Comparison of ENCODE assay signal across 8 cellular contexts in genomic region chr15:66153549-66154415, GRCh38.
DNase-seq lines count a peak whose midpoint lies in the region; ATAC-seq, FAIRE-seq and TF ChIP-seq lines count a peak whose summit lies in the region.
"Had no signal": no experiment of that assay in that cellular context is flagged by ENCODE, and none has a peak within 500 bp of the region (broad histone marks: within the 10 kb centered on the region; RNA-seq: fewer than 3 reads in every experiment).

No MANE protein-coding gene starts in this region.

- DNase-seq in GM19239 (ENCODE audit: insufficient read length, low spot score) (peak; percentile 64), NCI-H1930 (lab: John Stamatoyannopoulos, UW) (peak; percentile 34 to 36), neural crest cell (ENCODE audit: low read depth, low spot score) (no peak), RKO (ENCODE audit: low spot score) (no peak), D341Med (ENCODE audit: low spot score) (no peak)
- DNase-seq: substantia nigra had no signal

- peak overlapping the region; percentile 52 for H3K27ac Mint-ChIP-seq in neural crest cell (ENCODE audit: unreplicated experiment)
- no peak overlapping the region for H3K27ac Mint-ChIP-seq in activated T-helper 17 cell treated with anti-CD3 and anti-CD28 coated beads, Interleukin-2, amount 50 U/mL, for 72 hours

- H3K27me3 Mint-ChIP-seq in neural crest cell (ENCODE audit: low read depth) = peaks cover 12% of the 10 kb centered on the region
- peaks cover 38% of the 10 kb centered on the region for H3K27me3 Mint-ChIP-seq in activated T-helper 17 cell treated with anti-CD3 and anti-CD28 coated beads, Interleukin-2, amount 50 U/mL, for 72 hours

- no peaks in the 10 kb centered on the region for H3K9me3 Mint-ChIP-seq in neural crest cell
- H3K9me3 Mint-ChIP-seq in activated T-helper 17 cell treated with anti-CD3 and anti-CD28 coated beads, Interleukin-2, amount 50 U/mL, for 72 hours = no peaks in the 10 kb centered on the region

- no peak overlapping the region for H3K4me3 Mint-ChIP-seq in neural crest cell
- H3K4me3 Mint-ChIP-seq in activated T-helper 17 cell treated with anti-CD3 and anti-CD28 coated beads, Interleukin-2, amount 50 U/mL, for 72 hours = no peak overlapping the region

- TF ChIP-seq CTCF in neural crest cell (conservative IDR thresholded peaks at IDR 0.05) = no peak

- H3K36me3 Mint-ChIP-seq in neural crest cell (ENCODE audit: low read depth) = no peaks in the 10 kb centered on the region
- no peaks in the 10 kb centered on the region for H3K36me3 Mint-ChIP-seq in activated T-helper 17 cell treated with anti-CD3 and anti-CD28 coated beads, Interleukin-2, amount 50 U/mL, for 72 hours (ENCODE audit: low read depth)

- ATAC-seq in HG02840 (IDR thresholded peaks at IDR 0.05; ENCODE audit: low FRiP score, unreplicated experiment) = peak; percentile 64
- no peak for ATAC-seq in activated T-helper 17 cell treated with anti-CD3 and anti-CD28 coated beads, Interleukin-2, amount 50 U/mL, for 72 hours (replicated peaks)

- H3K4me1 Mint-ChIP-seq in neural crest cell = peaks cover 12% of the 10 kb centered on the region
- H3K4me1 Mint-ChIP-seq in activated T-helper 17 cell treated with anti-CD3 and anti-CD28 coated beads, Interleukin-2, amount 50 U/mL, for 72 hours = no peaks in the 10 kb centered on the region

- FAIRE-seq in GM19239 (lab: Jason Lieb, UNC) = peak; percentile 99

Comparison
In these comparisons a context has a peak if more than half of its experiments do, and no peak if none do; other contexts are left out.
1. DNase-seq: peak in GM19239 (single experiment) and NCI-H1930 (2 of 2); none in neural crest cell (single experiment), RKO (single experiment) and D341Med (single experiment).